ENCODE assay signal across 25 cellular contexts in genomic region chr4:2138846-2139500, GRCh38.
"Had no signal": no experiment of that assay in that cellular context is flagged by ENCODE, and none has a peak within 500 bp of the region (broad histone marks: within the 10 kb centered on the region; RNA-seq: fewer than 3 reads in every experiment).

No MANE protein-coding gene starts in this region.

- H3K4me2 ChIP-seq: smooth muscle cell had no signal

- H3K4me3 ChIP-seq: esophagus muscularis mucosa, left ventricle myocardium inferior, lung, mucosa of descending colon, sigmoid colon, smooth muscle cell, stomach, suprapubic skin, tibial artery had no signal

- H3K36me3 ChIP-seq: esophagus muscularis mucosa, left ventricle myocardium inferior, sigmoid colon, stomach, suprapubic skin, tibial artery had no signal

- H3K4me1 ChIP-seq: esophagus muscularis mucosa, foreskin keratinocyte, left ventricle myocardium inferior, sigmoid colon, stomach, suprapubic skin, tibial artery had no signal

- H3K9me3 ChIP-seq: esophagus muscularis mucosa, left ventricle myocardium inferior, mucosa of descending colon, sigmoid colon, stomach, suprapubic skin, tibial artery had no signal

- H3K27ac ChIP-seq: esophagus muscularis mucosa, foreskin keratinocyte, left ventricle myocardium inferior, sigmoid colon, stomach, suprapubic skin, tibial artery had no signal

- ATAC-seq: activated CD8-positive, alpha-beta T cell treated with anti-CD3 and anti-CD28 coated beads for 36 hours; activated naive CD8-positive, alpha-beta T cell treated with anti-CD3 and anti-CD28 coated beads, Interleukin-2, amount 50 U/mL, for 24 hours; activated T-cell treated with anti-CD3 and anti-CD28 coated beads, Interleukin-2, amount 50 U/mL, for 4 hours; activated T-helper 17 cell treated with anti-CD3 and anti-CD28 coated beads, Interleukin-2, amount 50 U/mL, for 72 hours; foreskin keratinocyte; mucosa of descending colon; stimulated activated memory B cell treated with anti-CD40 and anti-IgM and Interleukin-4, amounts not matched to agents 10 μg/mL and 1 μg/mL and 100 μg/mL, for 72 hours had no signal

- H3K27me3 ChIP-seq: esophagus muscularis mucosa, sigmoid colon, stomach, suprapubic skin, tibial artery had no signal

- DNase-seq: activated CD4-positive, alpha-beta T cell treated with anti-CD3 and anti-CD28 coated beads, Interleukin-2, amount 10 ng/mL, durations not matched to agents 7 days and 5 days; activated CD4-positive, CD25-positive, alpha-beta regulatory T cell treated with anti-CD3 and anti-CD28 coated beads, Interleukin-2, amount 50 U/mL, for 72 hours; activated CD8-positive, alpha-beta T cell treated with anti-CD3 and anti-CD28 coated beads for 36 hours; activated gamma-delta T cell treated with Interleukin-2 at 50 U/mL for 16 hours; activated naive CD8-positive, alpha-beta T cell treated with anti-CD3 and anti-CD28 coated beads, Interleukin-2, amount 50 U/mL, for 24 hours; activated T-cell treated with anti-CD3 and anti-CD28 coated beads, Interleukin-2, amount 50 U/mL, for 4 hours; foreskin keratinocyte; islet precursor cell; left ventricle myocardium inferior; mesendoderm; mucosa of descending colon; occipital lobe; sigmoid colon; stimulated activated CD4-positive, alpha-beta T cell treated with anti-CD3 and anti-CD28 coated beads, Interleukin-1b, Interleukin-23, amount 100 ng/mL, for 48 hours; stimulated activated CD4-positive, alpha-beta T cell treated with anti-CD3 and anti-CD28 coated beads, Interleukin-4, amount 100 ng/mL, for 4 hours; stimulated activated CD8-positive, alpha-beta memory T cell treated with anti-CD3 and anti-CD28 coated beads, Interleukin-4, amount 100 ng/mL, for 48 hours; stomach; T-helper 2 cell; tibial artery had no signal
